ENCODE assay signal across 11 cellular contexts in the genomic region with DNA sequence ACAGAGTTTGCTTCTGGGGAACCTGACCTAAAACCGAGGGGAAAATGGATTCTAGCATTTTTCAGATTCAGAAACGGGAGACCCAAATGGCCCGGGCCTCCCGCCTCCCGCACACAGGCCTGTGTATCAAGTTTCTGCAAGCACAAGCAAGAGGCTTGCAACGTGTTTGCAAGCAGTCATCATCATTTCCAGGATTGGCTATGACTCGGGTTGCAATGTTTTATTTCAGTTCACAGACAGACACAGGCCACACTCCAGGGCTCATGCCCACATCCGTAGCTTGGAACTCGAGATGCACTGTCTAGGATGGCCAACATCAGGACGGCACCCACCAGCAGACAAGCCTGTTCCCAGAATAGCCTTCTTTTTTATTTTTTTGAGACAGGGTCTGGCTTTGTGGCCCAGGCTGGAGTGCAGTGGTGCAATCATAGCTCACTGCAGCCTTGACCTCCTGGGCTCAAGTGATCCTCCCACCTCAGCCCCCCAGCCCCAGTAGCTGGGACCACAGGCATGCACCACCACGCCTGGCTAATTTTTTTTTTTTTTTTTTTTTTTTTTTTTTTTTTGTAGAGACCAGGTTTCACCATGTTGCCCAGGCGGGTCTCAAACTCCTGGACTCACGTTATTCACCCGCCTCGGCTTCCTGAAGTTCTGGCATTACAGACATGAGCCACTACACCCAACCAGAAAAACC.
DNase-seq lines count a peak whose midpoint lies in the region; ATAC-seq and TF ChIP-seq lines count a peak whose summit lies in the region.
"Had no signal": no experiment of that assay in that cellular context is flagged by ENCODE, and none has a peak within 500 bp of the region (broad histone marks: within the 10 kb centered on the region; RNA-seq: fewer than 3 reads in every experiment).

No MANE protein-coding gene starts in this region.

- no peaks in the 10 kb centered on the region for H3K4me1 ChIP-seq in aorta (ENCODE audit: control insufficient read depth in 1 of 2, insufficient read depth in 2 of 2, low read length in 2 of 2)
- H3K4me1 ChIP-seq: Caco-2 had no signal

- ATAC-seq in natural killer cell treated with Interleukin-12 subunit alpha and Interleukin-12 subunit beta and Interleukin-15 and Interleukin-18, amount 100 ng/mL, for 72 hours = no peak
- ATAC-seq in natural killer cell = no peak
- peak; percentile 67 for ATAC-seq in esophagus mucosa
- peak; percentile 55 for ATAC-seq in aorta (ENCODE audit: low FRiP score)
- no peak for ATAC-seq in GM19397 (IDR thresholded peaks at IDR 0.05; ENCODE audit: unreplicated experiment)
- no peak for ATAC-seq in HG02852 (IDR thresholded peaks at IDR 0.05; ENCODE audit: unreplicated experiment)

- intact Hi-C loops in natural killer cell (cut with micrococcal nuclease) (no loop called here), aorta (cut with DNase I) (no loop called here)

- no peak overlapping the region for H3K27ac Mint-ChIP-seq in natural killer cell treated with Interleukin-12 subunit alpha and Interleukin-12 subunit beta and Interleukin-15 and Interleukin-18, amount 100 ng/mL, for 72 hours
- H3K27ac Mint-ChIP-seq in natural killer cell = no peak overlapping the region
- H3K27ac Mint-ChIP-seq in activated T-cell treated with anti-CD3 and anti-CD28 coated beads, Interleukin-2, amount 50 U/mL, for 24 hours = no peak overlapping the region
- H3K27ac Mint-ChIP-seq: activated CD4-positive, alpha-beta T cell treated with anti-CD3 and anti-CD28 coated beads, Interleukin-2, amount 10 ng/mL, durations not matched to agents 24 days and 14 days had no signal

- H3K4me3 ChIP-seq in aorta (ENCODE audit: low read length in 2 of 2) = no peak overlapping the region

- DNase-seq in natural killer cell treated with Interleukin-12 subunit alpha and Interleukin-12 subunit beta and Interleukin-15 and Interleukin-18, amount 100 ng/mL, for 72 hours (ENCODE audit: low spot score) = no peak
- DNase-seq in natural killer cell = no peak
- DNase-seq in myocyte (ENCODE audit: low read depth) = peak; percentile 91
- DNase-seq in aorta = peak in 1 of 2 donors; percentile 70
- no peak for DNase-seq in activated T-cell treated with anti-CD3 and anti-CD28 coated beads, Interleukin-2, amount 50 U/mL, for 24 hours
- DNase-seq: activated CD4-positive, alpha-beta T cell treated with anti-CD3 and anti-CD28 coated beads, Interleukin-2, amount 10 ng/mL, durations not matched to agents 24 days and 14 days; Caco-2; NCI-H1436 treated with DMSO at 0.1 percent for 48 hours had no signal

- no peaks in the 10 kb centered on the region for H3K9me3 ChIP-seq in aorta (ENCODE audit: control insufficient read depth, low read length)

- H3K27me3 Mint-ChIP-seq in natural killer cell treated with Interleukin-12 subunit alpha and Interleukin-12 subunit beta and Interleukin-15 and Interleukin-18, amount 100 ng/mL, for 72 hours = peaks cover 0 to 3% of the 10 kb centered on the region in 2 donors
- no peaks in the 10 kb centered on the region for H3K27me3 Mint-ChIP-seq in natural killer cell (ENCODE audit: low read depth in 2 of 2)
- no peaks in the 10 kb centered on the region for H3K27me3 Mint-ChIP-seq in activated T-cell treated with anti-CD3 and anti-CD28 coated beads, Interleukin-2, amount 50 U/mL, for 24 hours
- H3K27me3 Mint-ChIP-seq: activated CD4-positive, alpha-beta T cell treated with anti-CD3 and anti-CD28 coated beads, Interleukin-2, amount 10 ng/mL, durations not matched to agents 24 days and 14 days had no signal

- H3K4me1 Mint-ChIP-seq in natural killer cell treated with Interleukin-12 subunit alpha and Interleukin-12 subunit beta and Interleukin-15 and Interleukin-18, amount 100 ng/mL, for 72 hours (ENCODE audit: low read depth in 2 of 2) = peaks cover 7 to 8% of the 10 kb centered on the region in 2 donors
- H3K4me1 Mint-ChIP-seq in natural killer cell = peaks cover 6 to 14% of the 10 kb centered on the region in 2 donors
- peaks cover 9% of the 10 kb centered on the region for H3K4me1 Mint-ChIP-seq in activated T-cell treated with anti-CD3 and anti-CD28 coated beads, Interleukin-2, amount 50 U/mL, for 24 hours (ENCODE audit: low read depth)

- peak overlapping the region in 1 of 2 donors; percentile 20 for H3K27ac ChIP-seq in aorta (ENCODE audit: low read depth in 1 of 2, low read length in 2 of 2)

- no peaks in the 10 kb centered on the region for H3K36me3 Mint-ChIP-seq in natural killer cell treated with Interleukin-12 subunit alpha and Interleukin-12 subunit beta and Interleukin-15 and Interleukin-18, amount 100 ng/mL, for 72 hours
- no peaks in the 10 kb centered on the region for H3K36me3 Mint-ChIP-seq in natural killer cell
- no peaks in the 10 kb centered on the region for H3K36me3 Mint-ChIP-seq in activated T-cell treated with anti-CD3 and anti-CD28 coated beads, Interleukin-2, amount 50 U/mL, for 24 hours (ENCODE audit: low read depth)

- H3K36me3 ChIP-seq in aorta (ENCODE audit: control insufficient read depth in 1 of 2, insufficient read depth in 2 of 2, low read length in 1 of 2) = no peaks in the 10 kb centered on the region

- 25 to 26% methylated on average over 15 of the region's 15 CpGs for WGBS in aorta, 2 donors

- no peaks in the 10 kb centered on the region for H3K27me3 ChIP-seq in aorta (ENCODE audit: control insufficient read depth in 1 of 2, insufficient read depth in 2 of 2, low read length in 1 of 2)

- peak overlapping the region; percentile 66 for H3K4me3 Mint-ChIP-seq in natural killer cell treated with Interleukin-12 subunit alpha and Interleukin-12 subunit beta and Interleukin-15 and Interleukin-18, amount 100 ng/mL, for 72 hours
- no peak overlapping the region for H3K4me3 Mint-ChIP-seq in natural killer cell
- no peak overlapping the region for H3K4me3 Mint-ChIP-seq in activated T-cell treated with anti-CD3 and anti-CD28 coated beads, Interleukin-2, amount 50 U/mL, for 24 hours

- no peaks in the 10 kb centered on the region for H3K9me3 Mint-ChIP-seq in natural killer cell treated with Interleukin-12 subunit alpha and Interleukin-12 subunit beta and Interleukin-15 and Interleukin-18, amount 100 ng/mL, for 72 hours
- H3K9me3 Mint-ChIP-seq in natural killer cell = no peaks in the 10 kb centered on the region
- H3K9me3 Mint-ChIP-seq in activated T-cell treated with anti-CD3 and anti-CD28 coated beads, Interleukin-2, amount 50 U/mL, for 24 hours = no peaks in the 10 kb centered on the region
- H3K9me3 Mint-ChIP-seq: activated CD4-positive, alpha-beta T cell treated with anti-CD3 and anti-CD28 coated beads, Interleukin-2, amount 10 ng/mL, durations not matched to agents 24 days and 14 days had no signal

- no peak for TF ChIP-seq CTCF in natural killer cell (IDR thresholded peaks at IDR 0.05)

Comparison
In these comparisons a context has a peak if more than half of its experiments do, and no peak if none do; other contexts are left out.
1. ATAC-seq: peak in esophagus mucosa (single experiment) and aorta (single experiment); none in natural killer cell treated with Interleukin-12 subunit alpha and Interleukin-12 subunit beta and Interleukin-15 and Interleukin-18, amount 100 ng/mL, for 72 hours (0 of 2), natural killer cell (0 of 3), GM19397 (single experiment) and HG02852 (single experiment).